In the genomic region with DNA sequence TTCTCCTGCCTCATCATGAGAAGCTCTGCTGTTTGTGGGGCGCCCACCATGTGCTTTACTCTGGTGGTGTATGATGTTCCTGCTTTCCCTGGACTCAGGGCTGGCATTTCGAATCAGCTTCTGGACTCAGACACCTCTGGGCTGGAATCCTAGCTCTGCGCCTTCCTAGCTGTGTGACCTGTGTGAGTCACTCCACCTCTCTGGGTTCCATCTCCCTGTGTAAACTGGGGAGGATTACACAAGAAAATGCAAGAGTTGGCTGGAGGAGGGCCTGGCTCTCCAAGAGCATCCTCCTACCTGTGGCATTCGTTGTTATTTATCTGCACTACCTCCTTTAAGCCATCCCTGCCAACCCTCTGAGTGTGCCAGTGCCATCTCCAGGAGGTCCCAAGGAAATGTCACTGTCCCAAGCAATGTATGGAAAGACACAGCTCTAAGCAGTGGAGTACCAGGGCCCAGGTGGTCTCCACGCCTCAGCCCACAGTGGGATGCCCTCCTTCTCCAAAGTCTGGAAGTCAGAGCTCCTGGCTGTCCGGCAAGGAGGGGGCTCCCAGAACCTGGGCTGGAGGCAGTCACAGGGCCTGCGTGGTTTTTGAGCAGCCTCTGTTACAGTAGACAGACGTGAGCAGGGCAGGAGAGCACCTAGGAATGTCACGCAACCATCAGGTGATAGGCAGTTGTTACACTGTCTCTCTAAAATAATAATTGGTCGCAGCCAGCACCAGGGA, we compare ENCODE assay signal across 2 cellular contexts.
TF ChIP-seq lines count a peak whose summit lies in the region.

No MANE protein-coding gene starts in this region.

TF ChIP-seq in IMR-90, 13 proteins besides CTCF, POLR2A, EP300 and RAD21:
- peak; percentile 91 for TF ChIP-seq CEBPB (IDR thresholded peaks at IDR 0.05; ENCODE audit: low read depth, low read length)
- TF ChIP-seq NFE2L2 (IDR thresholded peaks at IDR 0.05; ENCODE audit: low read depth, low read length), result no peak
- TF ChIP-seq MAZ (IDR thresholded peaks at IDR 0.05; ENCODE audit: borderline replicate concordance, low read depth, low read length), result no peak
- TF ChIP-seq RCOR1 (IDR thresholded peaks at IDR 0.05; ENCODE audit: insufficient replicate concordance, low read length), result no peak
- no peak for TF ChIP-seq CHD1 (IDR thresholded peaks at IDR 0.05; ENCODE audit: low read depth, low read length)
- 0 out of 2 replicates have a peak, but pooled peaks have one; percentile 6 for TF ChIP-seq FOS (IDR thresholded peaks at IDR 0.05; ENCODE audit: low read depth, low read length)

TF ChIP-seq in H1, 55 proteins besides CTCF, POLR2A, EP300 and RAD21:
- TF ChIP-seq NANOG (IDR thresholded peaks at IDR 0.05; ENCODE audit: insufficient read depth, low read depth, low read length, poor library complexity, severe bottlenecking) (no peak), CREB1 (IDR thresholded peaks at IDR 0.05) (no peak)
- TF ChIP-seq, protein P1, sequence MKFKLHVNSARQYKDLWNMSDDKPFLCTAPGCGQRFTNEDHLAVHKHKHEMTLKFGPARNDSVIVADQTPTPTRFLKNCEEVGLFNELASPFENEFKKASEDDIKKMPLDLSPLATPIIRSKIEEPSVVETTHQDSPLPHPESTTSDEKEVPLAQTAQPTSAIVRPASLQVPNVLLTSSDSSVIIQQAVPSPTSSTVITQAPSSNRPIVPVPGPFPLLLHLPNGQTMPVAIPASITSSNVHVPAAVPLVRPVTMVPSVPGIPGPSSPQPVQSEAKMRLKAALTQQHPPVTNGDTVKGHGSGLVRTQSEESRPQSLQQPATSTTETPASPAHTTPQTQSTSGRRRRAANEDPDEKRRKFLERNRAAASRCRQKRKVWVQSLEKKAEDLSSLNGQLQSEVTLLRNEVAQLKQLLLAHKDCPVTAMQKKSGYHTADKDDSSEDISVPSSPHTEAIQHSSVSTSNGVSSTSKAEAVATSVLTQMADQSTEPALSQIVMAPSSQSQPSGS (IDR thresholded peaks at IDR 0.05; ENCODE audit: low read length), result no peak
